In genomic region chr16:81624718-81625543, GRCh38 we compare ENCODE assay signal across 1 cellular context.
A peak's percentile ranks its signal among the peaks of the same experiment; 100 is the strongest.
TF ChIP-seq lines count a peak whose summit lies in the region.

No MANE protein-coding gene starts in this region.

TF ChIP-seq in HepG2, 621 proteins besides CTCF, POLR2A, EP300 and RAD21 (continued from another document and continues in another):
- no peak for TF ChIP-seq CAMTA2 (CRISPR knock-in tag; IDR thresholded peaks at IDR 0.05; ENCODE audit: borderline replicate concordance)
- 0 out of 2 replicates have a peak, but pooled peaks have one; percentile 49 for TF ChIP-seq ZNF772 (CRISPR knock-in tag; IDR thresholded peaks at IDR 0.05)
- TF ChIP-seq, protein P1, sequence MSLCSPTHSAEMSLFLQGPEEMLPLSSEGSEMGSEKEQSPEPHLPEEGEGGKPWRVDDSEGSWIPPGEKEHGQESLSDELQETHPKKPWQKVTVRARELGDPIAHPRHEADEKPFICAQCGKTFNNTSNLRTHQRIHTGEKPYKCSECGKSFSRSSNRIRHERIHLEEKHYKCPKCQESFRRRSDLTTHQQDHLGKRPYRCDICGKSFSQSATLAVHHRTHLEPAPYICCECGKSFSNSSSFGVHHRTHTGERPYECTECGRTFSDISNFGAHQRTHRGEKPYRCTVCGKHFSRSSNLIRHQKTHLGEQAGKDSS (CRISPR knock-in tag; IDR thresholded peaks at IDR 0.05; ENCODE audit: borderline replicate concordance, low read depth): 0 out of 2 replicates have a peak, but pooled peaks have one; percentile 72
- TF ChIP-seq EZH2 (conservative IDR thresholded peaks at IDR 0.05; ENCODE audit: low read depth, low read length): no peak
- no peak for TF ChIP-seq ZNF564 (CRISPR knock-in tag; IDR thresholded peaks at IDR 0.05)
- TF ChIP-seq, protein P2, sequence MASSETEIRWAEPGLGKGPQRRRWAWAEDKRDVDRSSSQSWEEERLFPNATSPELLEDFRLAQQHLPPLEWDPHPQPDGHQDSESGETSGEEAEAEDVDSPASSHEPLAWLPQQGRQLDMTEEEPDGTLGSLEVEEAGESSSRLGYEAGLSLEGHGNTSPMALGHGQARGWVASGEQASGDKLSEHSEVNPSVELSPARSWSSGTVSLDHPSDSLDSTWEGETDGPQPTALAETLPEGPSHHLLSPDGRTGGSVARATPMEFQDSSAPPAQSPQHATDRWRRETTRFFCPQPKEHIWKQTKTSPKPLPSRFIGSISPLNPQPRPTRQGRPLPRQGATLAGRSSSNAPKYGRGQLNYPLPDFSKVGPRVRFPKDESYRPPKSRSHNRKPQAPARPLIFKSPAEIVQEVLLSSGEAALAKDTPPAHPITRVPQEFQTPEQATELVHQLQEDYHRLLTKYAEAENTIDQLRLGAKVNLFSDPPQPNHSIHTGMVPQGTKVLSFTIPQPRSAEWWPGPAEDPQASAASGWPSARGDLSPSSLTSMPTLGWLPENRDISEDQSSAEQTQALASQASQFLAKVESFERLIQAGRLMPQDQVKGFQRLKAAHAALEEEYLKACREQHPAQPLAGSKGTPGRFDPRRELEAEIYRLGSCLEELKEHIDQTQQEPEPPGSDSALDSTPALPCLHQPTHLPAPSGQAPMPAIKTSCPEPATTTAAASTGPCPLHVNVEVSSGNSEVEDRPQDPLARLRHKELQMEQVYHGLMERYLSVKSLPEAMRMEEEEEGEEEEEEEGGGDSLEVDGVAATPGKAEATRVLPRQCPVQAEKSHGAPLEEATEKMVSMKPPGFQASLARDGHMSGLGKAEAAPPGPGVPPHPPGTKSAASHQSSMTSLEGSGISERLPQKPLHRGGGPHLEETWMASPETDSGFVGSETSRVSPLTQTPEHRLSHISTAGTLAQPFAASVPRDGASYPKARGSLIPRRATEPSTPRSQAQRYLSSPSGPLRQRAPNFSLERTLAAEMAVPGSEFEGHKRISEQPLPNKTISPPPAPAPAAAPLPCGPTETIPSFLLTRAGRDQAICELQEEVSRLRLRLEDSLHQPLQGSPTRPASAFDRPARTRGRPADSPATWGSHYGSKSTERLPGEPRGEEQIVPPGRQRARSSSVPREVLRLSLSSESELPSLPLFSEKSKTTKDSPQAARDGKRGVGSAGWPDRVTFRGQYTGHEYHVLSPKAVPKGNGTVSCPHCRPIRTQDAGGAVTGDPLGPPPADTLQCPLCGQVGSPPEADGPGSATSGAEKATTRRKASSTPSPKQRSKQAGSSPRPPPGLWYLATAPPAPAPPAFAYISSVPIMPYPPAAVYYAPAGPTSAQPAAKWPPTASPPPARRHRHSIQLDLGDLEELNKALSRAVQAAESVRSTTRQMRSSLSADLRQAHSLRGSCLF (CRISPR knock-in tag; IDR thresholded peaks at IDR 0.05; ENCODE audit: borderline replicate concordance): no peak
- no peak for TF ChIP-seq HMG20B (CRISPR knock-in tag; conservative IDR thresholded peaks at IDR 0.05)
- TF ChIP-seq, protein P3, sequence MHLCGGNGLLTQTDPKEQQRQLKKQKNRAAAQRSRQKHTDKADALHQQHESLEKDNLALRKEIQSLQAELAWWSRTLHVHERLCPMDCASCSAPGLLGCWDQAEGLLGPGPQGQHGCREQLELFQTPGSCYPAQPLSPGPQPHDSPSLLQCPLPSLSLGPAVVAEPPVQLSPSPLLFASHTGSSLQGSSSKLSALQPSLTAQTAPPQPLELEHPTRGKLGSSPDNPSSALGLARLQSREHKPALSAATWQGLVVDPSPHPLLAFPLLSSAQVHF (CRISPR knock-in tag; IDR thresholded peaks at IDR 0.05): no peak
- TF ChIP-seq DPF2 (CRISPR knock-in tag; IDR thresholded peaks at IDR 0.05; ENCODE audit: borderline replicate concordance, low read depth): 0 out of 2 replicates have a peak, but pooled peaks have one; percentile 63
- TF ChIP-seq ZBTB44 (CRISPR knock-in tag; IDR thresholded peaks at IDR 0.05): no peak
- TF ChIP-seq KDM4B (CRISPR knock-in tag; IDR thresholded peaks at IDR 0.05): no peak
- TF ChIP-seq ZNF253 (CRISPR knock-in tag; IDR thresholded peaks at IDR 0.05; ENCODE audit: borderline replicate concordance): no peak
- TF ChIP-seq TGIF2 (CRISPR knock-in tag; IDR thresholded peaks at IDR 0.05): no peak
- peak; percentile 67 for TF ChIP-seq PHF21A (CRISPR knock-in tag; IDR thresholded peaks at IDR 0.05)
- TF ChIP-seq RXRB (CRISPR knock-in tag; IDR thresholded peaks at IDR 0.05; ENCODE audit: borderline replicate concordance): peak; percentile 78
- TF ChIP-seq, protein P4, sequence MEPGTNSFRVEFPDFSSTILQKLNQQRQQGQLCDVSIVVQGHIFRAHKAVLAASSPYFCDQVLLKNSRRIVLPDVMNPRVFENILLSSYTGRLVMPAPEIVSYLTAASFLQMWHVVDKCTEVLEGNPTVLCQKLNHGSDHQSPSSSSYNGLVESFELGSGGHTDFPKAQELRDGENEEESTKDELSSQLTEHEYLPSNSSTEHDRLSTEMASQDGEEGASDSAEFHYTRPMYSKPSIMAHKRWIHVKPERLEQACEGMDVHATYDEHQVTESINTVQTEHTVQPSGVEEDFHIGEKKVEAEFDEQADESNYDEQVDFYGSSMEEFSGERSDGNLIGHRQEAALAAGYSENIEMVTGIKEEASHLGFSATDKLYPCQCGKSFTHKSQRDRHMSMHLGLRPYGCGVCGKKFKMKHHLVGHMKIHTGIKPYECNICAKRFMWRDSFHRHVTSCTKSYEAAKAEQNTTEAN (CRISPR knock-in tag; conservative IDR thresholded peaks at IDR 0.05): 0 out of 2 replicates have a peak, but pooled peaks have one; percentile 18
- no peak for TF ChIP-seq ZMYM3 (CRISPR knock-in tag; IDR thresholded peaks at IDR 0.05)
- no peak for TF ChIP-seq JARID2 (CRISPR knock-in tag; IDR thresholded peaks at IDR 0.05; ENCODE audit: insufficient replicate concordance)
- TF ChIP-seq MYPOP (CRISPR knock-in tag; IDR thresholded peaks at IDR 0.05): no peak; the same call in 1 of the 2 replicates
- no peak for TF ChIP-seq TRIM22 (IDR thresholded peaks at IDR 0.05)
- no peak for TF ChIP-seq PLSCR1 (CRISPR knock-in tag; IDR thresholded peaks at IDR 0.05; ENCODE audit: borderline replicate concordance)
- TF ChIP-seq SP5 (CRISPR knock-in tag; IDR thresholded peaks at IDR 0.05; ENCODE audit: borderline replicate concordance, low read depth): no peak
- TF ChIP-seq, protein P5, sequence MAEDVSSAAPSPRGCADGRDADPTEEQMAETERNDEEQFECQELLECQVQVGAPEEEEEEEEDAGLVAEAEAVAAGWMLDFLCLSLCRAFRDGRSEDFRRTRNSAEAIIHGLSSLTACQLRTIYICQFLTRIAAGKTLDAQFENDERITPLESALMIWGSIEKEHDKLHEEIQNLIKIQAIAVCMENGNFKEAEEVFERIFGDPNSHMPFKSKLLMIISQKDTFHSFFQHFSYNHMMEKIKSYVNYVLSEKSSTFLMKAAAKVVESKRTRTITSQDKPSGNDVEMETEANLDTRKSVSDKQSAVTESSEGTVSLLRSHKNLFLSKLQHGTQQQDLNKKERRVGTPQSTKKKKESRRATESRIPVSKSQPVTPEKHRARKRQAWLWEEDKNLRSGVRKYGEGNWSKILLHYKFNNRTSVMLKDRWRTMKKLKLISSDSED (CRISPR knock-in tag; IDR thresholded peaks at IDR 0.05): 0 out of 2 replicates have a peak, but pooled peaks have one; percentile 24
- no peak for TF ChIP-seq SMAD9 (CRISPR knock-in tag; IDR thresholded peaks at IDR 0.05)
- peak; percentile 65; the same call in 1 of the 2 replicates for TF ChIP-seq MEIS1 (CRISPR knock-in tag; IDR thresholded peaks at IDR 0.05; ENCODE audit: borderline replicate concordance)
- no peak for TF ChIP-seq HNRNPL (IDR thresholded peaks at IDR 0.05; ENCODE audit: low read depth, low read length)
- no peak for TF ChIP-seq SMARCC2 (IDR thresholded peaks at IDR 0.05)
- TF ChIP-seq NFE2L1 (CRISPR knock-in tag; IDR thresholded peaks at IDR 0.05; ENCODE audit: borderline replicate concordance): peak; percentile 40; the same call in 1 of the 2 replicates
- no peak for TF ChIP-seq NFIC (IDR thresholded peaks at IDR 0.05; ENCODE audit: low read length)
- TF ChIP-seq PBX2 (CRISPR knock-in tag; IDR thresholded peaks at IDR 0.05): no peak
- TF ChIP-seq ZNF749 (CRISPR knock-in tag; IDR thresholded peaks at IDR 0.05; ENCODE audit: borderline replicate concordance): no peak
- no peak for TF ChIP-seq PRDM10 (CRISPR knock-in tag; IDR thresholded peaks at IDR 0.05; ENCODE audit: low read depth)
- TF ChIP-seq PAWR (CRISPR knock-in tag; IDR thresholded peaks at IDR 0.05; ENCODE audit: borderline replicate concordance): 0 out of 2 replicates have a peak, but pooled peaks have one; percentile 55
- TF ChIP-seq CREM (IDR thresholded peaks at IDR 0.05): peak; percentile 46; the same call in 1 of the 2 replicates
- no peak for TF ChIP-seq CREM (CRISPR knock-in tag; IDR thresholded peaks at IDR 0.05)
- TF ChIP-seq ZNF18 (CRISPR knock-in tag; IDR thresholded peaks at IDR 0.05; ENCODE audit: insufficient replicate concordance): no peak
